1 cellular context compared by ENCODE assay signal in the genomic region with DNA sequence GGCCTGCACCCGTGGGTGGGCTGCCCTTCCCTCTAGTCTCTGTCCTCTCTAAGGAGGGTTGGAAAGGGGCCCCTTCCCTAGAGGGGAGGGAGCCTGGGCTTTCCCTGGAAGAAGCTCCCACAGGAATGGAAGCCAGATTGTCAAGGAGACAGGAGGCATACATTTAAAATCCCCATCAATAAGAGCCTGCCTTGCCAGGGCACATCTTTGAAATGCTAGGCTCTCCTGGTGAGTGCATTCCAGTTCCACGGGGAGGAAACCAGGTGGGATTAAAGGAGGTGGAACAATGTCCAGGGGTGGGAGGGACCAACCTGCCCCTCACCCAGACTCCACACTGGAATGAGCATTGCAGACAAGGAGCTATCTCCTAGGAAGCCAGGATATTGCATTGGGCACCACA.
TF ChIP-seq lines count a peak whose summit lies in the region.

No MANE protein-coding gene starts in this region.

TF ChIP-seq in GM23338, 12 proteins besides CTCF, POLR2A, EP300 and RAD21 (continued from another document):
- TF ChIP-seq, protein P1, sequence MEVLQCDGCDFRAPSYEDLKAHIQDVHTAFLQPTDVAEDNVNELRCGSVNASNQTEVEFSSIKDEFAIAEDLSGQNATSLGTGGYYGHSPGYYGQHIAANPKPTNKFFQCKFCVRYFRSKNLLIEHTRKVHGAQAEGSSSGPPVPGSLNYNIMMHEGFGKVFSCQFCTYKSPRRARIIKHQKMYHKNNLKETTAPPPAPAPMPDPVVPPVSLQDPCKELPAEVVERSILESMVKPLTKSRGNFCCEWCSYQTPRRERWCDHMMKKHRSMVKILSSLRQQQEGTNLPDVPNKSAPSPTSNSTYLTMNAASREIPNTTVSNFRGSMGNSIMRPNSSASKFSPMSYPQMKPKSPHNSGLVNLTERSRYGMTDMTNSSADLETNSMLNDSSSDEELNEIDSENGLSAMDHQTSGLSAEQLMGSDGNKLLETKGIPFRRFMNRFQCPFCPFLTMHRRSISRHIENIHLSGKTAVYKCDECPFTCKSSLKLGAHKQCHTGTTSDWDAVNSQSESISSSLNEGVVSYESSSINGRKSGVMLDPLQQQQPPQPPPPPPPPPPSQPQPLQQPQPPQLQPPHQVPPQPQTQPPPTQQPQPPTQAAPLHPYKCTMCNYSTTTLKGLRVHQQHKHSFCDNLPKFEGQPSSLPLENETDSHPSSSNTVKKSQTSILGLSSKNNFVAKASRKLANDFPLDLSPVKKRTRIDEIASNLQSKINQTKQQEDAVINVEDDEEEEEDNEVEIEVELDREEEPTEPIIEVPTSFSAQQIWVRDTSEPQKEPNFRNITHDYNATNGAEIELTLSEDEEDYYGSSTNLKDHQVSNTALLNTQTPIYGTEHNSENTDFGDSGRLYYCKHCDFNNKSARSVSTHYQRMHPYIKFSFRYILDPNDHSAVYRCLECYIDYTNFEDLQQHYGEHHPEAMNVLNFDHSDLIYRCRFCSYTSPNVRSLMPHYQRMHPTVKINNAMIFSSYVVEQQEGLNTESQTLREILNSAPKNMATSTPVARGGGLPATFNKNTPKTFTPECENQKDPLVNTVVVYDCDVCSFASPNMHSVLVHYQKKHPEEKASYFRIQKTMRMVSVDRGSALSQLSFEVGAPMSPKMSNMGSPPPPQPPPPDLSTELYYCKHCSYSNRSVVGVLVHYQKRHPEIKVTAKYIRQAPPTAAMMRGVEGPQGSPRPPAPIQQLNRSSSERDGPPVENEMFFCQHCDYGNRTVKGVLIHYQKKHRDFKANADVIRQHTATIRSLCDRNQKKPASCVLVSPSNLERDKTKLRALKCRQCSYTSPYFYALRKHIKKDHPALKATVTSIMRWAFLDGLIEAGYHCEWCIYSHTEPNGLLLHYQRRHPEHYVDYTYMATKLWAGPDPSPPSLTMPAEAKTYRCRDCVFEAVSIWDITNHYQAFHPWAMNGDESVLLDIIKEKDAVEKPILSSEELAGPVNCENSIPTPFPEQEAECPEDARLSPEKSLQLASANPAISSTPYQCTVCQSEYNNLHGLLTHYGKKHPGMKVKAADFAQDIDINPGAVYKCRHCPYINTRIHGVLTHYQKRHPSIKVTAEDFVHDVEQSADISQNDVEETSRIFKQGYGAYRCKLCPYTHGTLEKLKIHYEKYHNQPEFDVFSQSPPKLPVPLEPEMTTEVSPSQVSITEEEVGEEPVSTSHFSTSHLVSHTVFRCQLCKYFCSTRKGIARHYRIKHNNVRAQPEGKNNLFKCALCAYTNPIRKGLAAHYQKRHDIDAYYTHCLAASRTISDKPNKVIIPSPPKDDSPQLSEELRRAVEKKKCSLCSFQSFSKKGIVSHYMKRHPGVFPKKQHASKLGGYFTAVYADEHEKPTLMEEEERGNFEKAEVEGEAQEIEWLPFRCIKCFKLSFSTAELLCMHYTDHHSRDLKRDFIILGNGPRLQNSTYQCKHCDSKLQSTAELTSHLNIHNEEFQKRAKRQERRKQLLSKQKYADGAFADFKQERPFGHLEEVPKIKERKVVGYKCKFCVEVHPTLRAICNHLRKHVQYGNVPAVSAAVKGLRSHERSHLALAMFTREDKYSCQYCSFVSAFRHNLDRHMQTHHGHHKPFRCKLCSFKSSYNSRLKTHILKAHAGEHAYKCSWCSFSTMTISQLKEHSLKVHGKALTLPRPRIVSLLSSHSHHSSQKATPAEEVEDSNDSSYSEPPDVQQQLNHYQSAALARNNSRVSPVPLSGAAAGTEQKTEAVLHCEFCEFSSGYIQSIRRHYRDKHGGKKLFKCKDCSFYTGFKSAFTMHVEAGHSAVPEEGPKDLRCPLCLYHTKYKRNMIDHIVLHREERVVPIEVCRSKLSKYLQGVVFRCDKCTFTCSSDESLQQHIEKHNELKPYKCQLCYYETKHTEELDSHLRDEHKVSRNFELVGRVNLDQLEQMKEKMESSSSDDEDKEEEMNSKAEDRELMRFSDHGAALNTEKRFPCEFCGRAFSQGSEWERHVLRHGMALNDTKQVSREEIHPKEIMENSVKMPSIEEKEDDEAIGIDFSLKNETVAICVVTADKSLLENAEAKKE (CRISPR knock-in tag; IDR thresholded peaks at IDR 0.05) = no peak
- TF ChIP-seq EZH2 (IDR thresholded peaks at IDR 0.05; ENCODE audit: low read depth, unreplicated experiment) (no peak), EZH2phosphoT487 (IDR thresholded peaks at IDR 0.05; ENCODE audit: unreplicated experiment) (no peak), ZNF114 (CRISPR knock-in tag; IDR thresholded peaks at IDR 0.05) (no peak), ZNF331 (CRISPR knock-in tag; IDR thresholded peaks at IDR 0.05; ENCODE audit: low read depth) (no peak), POLR2AphosphoS5 (IDR thresholded peaks at IDR 0.05; ENCODE audit: low read depth) (no peak)
- TF ChIP-seq, protein P2, sequence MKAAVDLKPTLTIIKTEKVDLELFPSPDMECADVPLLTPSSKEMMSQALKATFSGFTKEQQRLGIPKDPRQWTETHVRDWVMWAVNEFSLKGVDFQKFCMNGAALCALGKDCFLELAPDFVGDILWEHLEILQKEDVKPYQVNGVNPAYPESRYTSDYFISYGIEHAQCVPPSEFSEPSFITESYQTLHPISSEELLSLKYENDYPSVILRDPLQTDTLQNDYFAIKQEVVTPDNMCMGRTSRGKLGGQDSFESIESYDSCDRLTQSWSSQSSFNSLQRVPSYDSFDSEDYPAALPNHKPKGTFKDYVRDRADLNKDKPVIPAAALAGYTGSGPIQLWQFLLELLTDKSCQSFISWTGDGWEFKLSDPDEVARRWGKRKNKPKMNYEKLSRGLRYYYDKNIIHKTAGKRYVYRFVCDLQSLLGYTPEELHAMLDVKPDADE (IDR thresholded peaks at IDR 0.05) = no peak
